In genomic region chr6:139850512-139850911, GRCh38 we compare ENCODE assay signal across 11 cellular contexts.
"Had no signal": no experiment of that assay in that cellular context is flagged by ENCODE, and none has a peak within 500 bp of the region (broad histone marks: within the 10 kb centered on the region; RNA-seq: fewer than 3 reads in every experiment).

No MANE protein-coding gene starts in this region.

- ATAC-seq: GM23338, HCT116 had no signal

- H3K9ac ChIP-seq: GM23248 had no signal

- H3K4me2 ChIP-seq: GM23338 had no signal

- H3K27ac ChIP-seq: GM23248 had no signal

- H3K36me3 ChIP-seq: HAP-1 had no signal

- FAIRE-seq: H1, H54 had no signal

- H2AFZ ChIP-seq: GM23248, GM23338 had no signal

- H3K9me3 ChIP-seq: HAP-1 had no signal

- H3K27ac Mint-ChIP-seq: GM23338, H9 had no signal

- DNase-seq: GM23248, GOT3, H7, H9, HCEC 1CT, HFFc6 had no signal

- H3K4me3 ChIP-seq: GM23248, GM23338, HAP-1 had no signal

- H3K9me3 Mint-ChIP-seq: GM23338 had no signal

- H3K4me3 Mint-ChIP-seq: GM23338, H9, HFFc6 had no signal
